Comparison of ENCODE assay signal across 8 cellular contexts in genomic region chr15:99015677-99016568, GRCh38. TPM values are rescaled to one million over a fixed set of nuclear protein-coding genes. Genes with fewer than 3 reads are reported as not detected.
A peak's percentile ranks its signal among the peaks of the same experiment; 100 is the strongest.
DNase-seq lines count a peak whose midpoint lies in the region; ATAC-seq and TF ChIP-seq lines count a peak whose summit lies in the region.

No MANE protein-coding gene starts in this region.

- H3K4me1 ChIP-seq in H9 (ENCODE audit: insufficient read depth, low read length) (peaks cover 2% of the 10 kb centered on the region; the same call in 1 of the 2 replicates), iPS-15b (ENCODE audit: control insufficient read depth, insufficient read depth, low read length) (no peaks in the 10 kb centered on the region)

- H4K20me1 ChIP-seq in H9 (ENCODE audit: control insufficient read depth, insufficient read depth, insufficient read length) = no peaks in the 10 kb centered on the region

- no peak overlapping the region; a peak in 1 of 7 replicates for H3K27ac Mint-ChIP-seq in H9
- H3K27ac Mint-ChIP-seq in activated T-helper 1 cell treated with anti-CD3 and anti-CD28 coated beads, Interleukin-12 subunit alpha, Interleukin-12 subunit beta, Interleukin-2, Interleukin-4 antibody, amounts not matched to agents 30 ng/mL and 10 ng/mL and 1 ng/mL, durations not matched to agents 14 hours and 24 hours and 36 hours = no peak overlapping the region
- H3K27ac Mint-ChIP-seq in activated CD8-positive, alpha-beta memory T cell treated with anti-CD3 and anti-CD28 coated beads, Interleukin-2, amount 10 ng/mL, durations not matched to agents 7 days and 5 days = no peak overlapping the region

- no peak overlapping the region for H4K91ac ChIP-seq in H9 (ENCODE audit: insufficient read length, low read depth, low read length)

- H3K27ac ChIP-seq in H9 (ENCODE audit: insufficient read length, low read depth, low read length) (no peak overlapping the region), skin epidermis (peak overlapping the region in 11 of 21 experiments; percentile 0 to 81 (median 68))

- H3K9me3 ChIP-seq in H9 (ENCODE audit: control insufficient read depth, low read depth, low read length) (no peaks in the 10 kb centered on the region), iPS-15b (ENCODE audit: control insufficient read depth, insufficient read depth, low read length) (no peaks in the 10 kb centered on the region)

- H3K4me2 ChIP-seq in H9 (ENCODE audit: insufficient read depth, insufficient read length, low read length) = peak overlapping the region; percentile 69

- intact Hi-C loops in activated T-helper 1 cell treated with anti-CD3 and anti-CD28 coated beads, Interleukin-12 subunit alpha, Interleukin-12 subunit beta, Interleukin-2, Interleukin-4 antibody, amounts not matched to agents 30 ng/mL and 10 ng/mL and 1 ng/mL, durations not matched to agents 14 hours and 24 hours and 36 hours (cut with micrococcal nuclease) = loop anchor here (2.0 to 5.0 kb wide), 4 partner anchors 43 to 365 kb away; no protein-coding TSS in a partner anchor
- intact Hi-C loops in posterior vena cava (cut with DNase I) = no loop called here

- no peak overlapping the region for H2BK120ac ChIP-seq in H9 (ENCODE audit: low read depth, low read length, poor library complexity, severe bottlenecking)

- H3K4me3 ChIP-seq in iPS-15b (ENCODE audit: low read depth, low read length) (peak overlapping the region; percentile 60), skin epidermis (peak overlapping the region; percentile 15 to 57 (median 35))

- no peaks in the 10 kb centered on the region for H3K36me3 ChIP-seq in iPS-15b (ENCODE audit: control insufficient read depth, insufficient read depth, low read length)

- TF ChIP-seq CTCF in H9 (conservative IDR thresholded peaks at IDR 0.05) = no peak

- H2AFZ ChIP-seq in H9 (ENCODE audit: low read length) = no peak overlapping the region

- no peaks in the 10 kb centered on the region for H3K36me3 Mint-ChIP-seq in H9 (ENCODE audit: insufficient read depth in 1 of 3, low read depth in 3 of 3)
- no peaks in the 10 kb centered on the region for H3K36me3 Mint-ChIP-seq in activated T-helper 1 cell treated with anti-CD3 and anti-CD28 coated beads, Interleukin-12 subunit alpha, Interleukin-12 subunit beta, Interleukin-2, Interleukin-4 antibody, amounts not matched to agents 30 ng/mL and 10 ng/mL and 1 ng/mL, durations not matched to agents 14 hours and 24 hours and 36 hours (ENCODE audit: low read depth)
- H3K36me3 Mint-ChIP-seq in activated CD8-positive, alpha-beta memory T cell treated with anti-CD3 and anti-CD28 coated beads, Interleukin-2, amount 10 ng/mL, durations not matched to agents 7 days and 5 days = no peaks in the 10 kb centered on the region

- DNase-seq in H9 (peak; percentile 55), KG1 (lab: John Stamatoyannopoulos, UW) (no peak), CD1c-positive myeloid dendritic cell (ENCODE audit: extremely low spot score) (no peak), posterior vena cava (ENCODE audit: low spot score) (no peak)
- no peak for DNase-seq in activated T-helper 1 cell treated with anti-CD3 and anti-CD28 coated beads, Interleukin-12 subunit alpha, Interleukin-12 subunit beta, Interleukin-2, Interleukin-4 antibody, amounts not matched to agents 30 ng/mL and 10 ng/mL and 1 ng/mL, durations not matched to agents 14 hours and 24 hours and 36 hours (ENCODE audit: low spot score)
- no peak for DNase-seq in activated CD8-positive, alpha-beta memory T cell treated with anti-CD3 and anti-CD28 coated beads, Interleukin-2, amount 10 ng/mL, durations not matched to agents 7 days and 5 days

- H3K9ac ChIP-seq in H9 (ENCODE audit: extremely low read depth, insufficient read length, low read length) (peak overlapping the region; percentile 42), iPS-15b (ENCODE audit: low read depth, low read length) (peak overlapping the region; percentile 70)

- H3K23ac ChIP-seq in H9 (ENCODE audit: insufficient read length, low read depth, low read length) = no peak overlapping the region

- H3K79me1 ChIP-seq in H9 (ENCODE audit: insufficient read depth, low read depth, low read length, poor library complexity, severe bottlenecking) = no peaks in the 10 kb centered on the region

- no peak overlapping the region for H3K56ac ChIP-seq in H9 (ENCODE audit: insufficient read length, low read depth, low read length)

- H3K4ac ChIP-seq in H9 (ENCODE audit: low read depth, low read length) = no peak overlapping the region

- no peaks in the 10 kb centered on the region for H3K79me2 ChIP-seq in H9 (ENCODE audit: insufficient read depth, low read length)

- no peak overlapping the region for H2AK5ac ChIP-seq in H9 (ENCODE audit: insufficient read length, low read length)

- H2BK20ac ChIP-seq in H9 (ENCODE audit: low read depth, low read length, poor library complexity, severe bottlenecking) = peak overlapping the region; percentile 6

- H4K5ac ChIP-seq in H9 (ENCODE audit: insufficient read length, low read depth, low read length) = no peak overlapping the region

- no peaks in the 10 kb centered on the region for H3K27me3 ChIP-seq in H9 (ENCODE audit: insufficient read depth, low read length)
- H3K27me3 ChIP-seq in iPS-15b (ENCODE audit: control insufficient read depth, insufficient read depth, low read length) = no peaks in the 10 kb centered on the region

- H2BK5ac ChIP-seq in H9 (ENCODE audit: insufficient read length, low read length) = no peak overlapping the region

- peaks cover 6% of the 10 kb centered on the region for H3K23me2 ChIP-seq in H9 (ENCODE audit: insufficient read length, low read depth, low read length, poor library complexity, severe bottlenecking)

- no peak overlapping the region for H4K8ac ChIP-seq in H9 (replicated peaks; ENCODE audit: insufficient read length, low read depth, low read length)

- no peak overlapping the region for H2BK15ac ChIP-seq in H9 (ENCODE audit: low read depth, low read length)

- no peak overlapping the region for H2BK12ac ChIP-seq in H9 (ENCODE audit: insufficient read length, low read depth, low read length)

- no peak overlapping the region for H3K18ac ChIP-seq in H9 (ENCODE audit: insufficient read length, low read depth, low read length)

- WGBS in H9 (ENCODE audit: extremely low coverage, insufficient read length, low lambda C conversion rate) = no CpG with 5 or more reads among the region's 43 CpGs

- CTCF ChIA-PET in activated CD8-positive, alpha-beta memory T cell treated with anti-CD3 and anti-CD28 coated beads, Interleukin-2, amount 10 ng/mL, durations not matched to agents 7 days and 5 days (lab: Charles Lee) = no interaction called here

- peak overlapping the region; percentile 69 to 82 for H3K4me3 Mint-ChIP-seq in H9
- H3K4me3 Mint-ChIP-seq in activated T-helper 1 cell treated with anti-CD3 and anti-CD28 coated beads, Interleukin-12 subunit alpha, Interleukin-12 subunit beta, Interleukin-2, Interleukin-4 antibody, amounts not matched to agents 30 ng/mL and 10 ng/mL and 1 ng/mL, durations not matched to agents 14 hours and 24 hours and 36 hours = peak overlapping the region; percentile 42
- no peak overlapping the region for H3K4me3 Mint-ChIP-seq in activated CD8-positive, alpha-beta memory T cell treated with anti-CD3 and anti-CD28 coated beads, Interleukin-2, amount 10 ng/mL, durations not matched to agents 7 days and 5 days

- H3T11ph ChIP-seq in H9 (ENCODE audit: low read length) = no peak overlapping the region

- ATAC-seq in activated CD8-positive, alpha-beta memory T cell treated with anti-CD3 and anti-CD28 coated beads, Interleukin-2, amount 10 ng/mL, durations not matched to agents 7 days and 5 days = no peak

- H3K14ac ChIP-seq in H9 (ENCODE audit: insufficient read depth, low read length) = peak overlapping the region; percentile 52; the same call in 1 of the 2 replicates

- H3K4me1 Mint-ChIP-seq in H9 = peaks cover 9 to 12% of the 10 kb centered on the region in 2 experiments
- H3K4me1 Mint-ChIP-seq in activated T-helper 1 cell treated with anti-CD3 and anti-CD28 coated beads, Interleukin-12 subunit alpha, Interleukin-12 subunit beta, Interleukin-2, Interleukin-4 antibody, amounts not matched to agents 30 ng/mL and 10 ng/mL and 1 ng/mL, durations not matched to agents 14 hours and 24 hours and 36 hours (ENCODE audit: low read depth) = no peaks in the 10 kb centered on the region
- H3K4me1 Mint-ChIP-seq in activated CD8-positive, alpha-beta memory T cell treated with anti-CD3 and anti-CD28 coated beads, Interleukin-2, amount 10 ng/mL, durations not matched to agents 7 days and 5 days = peaks cover 2% of the 10 kb centered on the region

- peaks cover 20% of the 10 kb centered on the region for H3K27me3 Mint-ChIP-seq in H9 (ENCODE audit: low read depth)
- H3K27me3 Mint-ChIP-seq in activated T-helper 1 cell treated with anti-CD3 and anti-CD28 coated beads, Interleukin-12 subunit alpha, Interleukin-12 subunit beta, Interleukin-2, Interleukin-4 antibody, amounts not matched to agents 30 ng/mL and 10 ng/mL and 1 ng/mL, durations not matched to agents 14 hours and 24 hours and 36 hours (ENCODE audit: insufficient read depth) = peaks cover 33% of the 10 kb centered on the region
- H3K27me3 Mint-ChIP-seq in activated CD8-positive, alpha-beta memory T cell treated with anti-CD3 and anti-CD28 coated beads, Interleukin-2, amount 10 ng/mL, durations not matched to agents 7 days and 5 days = peaks cover 32% of the 10 kb centered on the region

- no peaks in the 10 kb centered on the region for H3K9me3 Mint-ChIP-seq in H9
- no peaks in the 10 kb centered on the region for H3K9me3 Mint-ChIP-seq in activated T-helper 1 cell treated with anti-CD3 and anti-CD28 coated beads, Interleukin-12 subunit alpha, Interleukin-12 subunit beta, Interleukin-2, Interleukin-4 antibody, amounts not matched to agents 30 ng/mL and 10 ng/mL and 1 ng/mL, durations not matched to agents 14 hours and 24 hours and 36 hours
- no peaks in the 10 kb centered on the region for H3K9me3 Mint-ChIP-seq in activated CD8-positive, alpha-beta memory T cell treated with anti-CD3 and anti-CD28 coated beads, Interleukin-2, amount 10 ng/mL, durations not matched to agents 7 days and 5 days (ENCODE audit: low read depth)

RNA-seq across cellular contexts. Expression of gene PGPEP1L, which starts 8.3 kb away (rescaled TPM):
- total RNA-seq in H9 (2021) (not detected in 2 replicates), posterior vena cava (1 to 10 TPM in 1 of 2 donors, under 1 TPM in 1; 0.29 to 1.7 TPM)
- total RNA-seq in activated T-helper 1 cell treated with anti-CD3 and anti-CD28 coated beads, Interleukin-12 subunit alpha, Interleukin-12 subunit beta, Interleukin-2, Interleukin-4 antibody, amounts not matched to agents 30 ng/mL and 10 ng/mL and 1 ng/mL, durations not matched to agents 14 hours and 24 hours and 36 hours = not detected in 2 replicates
- total RNA-seq in activated CD8-positive, alpha-beta memory T cell treated with anti-CD3 and anti-CD28 coated beads, Interleukin-2, amount 10 ng/mL, durations not matched to agents 7 days and 5 days = not detected
